ENCODE assay signal across 1 cellular context in genomic region chr12:69348162-69348938, GRCh38.
TF ChIP-seq lines count a peak whose summit lies in the region.

Gene LYZ, plus strand, starts transcription at chr12:69348381. Its CDS starts 28 bp downstream, at chr12:69348409.

TF ChIP-seq in HepG2, 621 proteins besides CTCF, POLR2A, EP300 and RAD21 (continued from another document and continues in another):
- TF ChIP-seq HMGXB3 (CRISPR knock-in tag; IDR thresholded peaks at IDR 0.05; ENCODE audit: borderline replicate concordance) = peak; percentile 64; the same call in 1 of the 2 replicates
- no peak for TF ChIP-seq ZNF280B (CRISPR knock-in tag; IDR thresholded peaks at IDR 0.05; ENCODE audit: borderline replicate concordance)
- TF ChIP-seq ZSCAN31 (CRISPR knock-in tag; IDR thresholded peaks at IDR 0.05; ENCODE audit: low read depth) = peak; percentile 83
- TF ChIP-seq PRMT3 (CRISPR knock-in tag; IDR thresholded peaks at IDR 0.05; ENCODE audit: borderline replicate concordance, low read depth) = peak; percentile 73; the same call in 1 of the 2 replicates
- peak; percentile 86; the same call in 1 of the 2 replicates for TF ChIP-seq ZNF230 (CRISPR knock-in tag; IDR thresholded peaks at IDR 0.05)
- TF ChIP-seq, protein P1, sequence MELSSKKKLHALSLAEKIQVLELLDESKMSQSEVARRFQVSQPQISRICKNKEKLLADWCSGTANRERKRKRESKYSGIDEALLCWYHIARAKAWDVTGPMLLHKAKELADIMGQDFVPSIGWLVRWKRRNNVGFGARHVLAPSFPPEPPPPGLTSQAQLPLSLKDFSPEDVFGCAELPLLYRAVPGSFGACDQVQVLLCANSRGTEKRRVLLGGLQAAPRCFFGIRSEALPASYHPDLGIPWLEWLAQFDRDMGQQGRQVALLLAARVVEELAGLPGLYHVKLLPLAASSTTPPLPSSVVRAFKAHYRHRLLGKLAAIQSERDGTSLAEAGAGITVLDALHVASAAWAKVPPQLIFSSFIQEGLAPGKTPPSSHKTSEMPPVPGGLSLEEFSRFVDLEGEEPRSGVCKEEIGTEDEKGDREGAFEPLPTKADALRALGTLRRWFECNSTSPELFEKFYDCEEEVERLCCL (CRISPR knock-in tag; IDR thresholded peaks at IDR 0.05; ENCODE audit: borderline replicate concordance) = no peak
- no peak for TF ChIP-seq ZBTB2 (CRISPR knock-in tag; IDR thresholded peaks at IDR 0.05; ENCODE audit: low read depth)
- TF ChIP-seq, protein P2, sequence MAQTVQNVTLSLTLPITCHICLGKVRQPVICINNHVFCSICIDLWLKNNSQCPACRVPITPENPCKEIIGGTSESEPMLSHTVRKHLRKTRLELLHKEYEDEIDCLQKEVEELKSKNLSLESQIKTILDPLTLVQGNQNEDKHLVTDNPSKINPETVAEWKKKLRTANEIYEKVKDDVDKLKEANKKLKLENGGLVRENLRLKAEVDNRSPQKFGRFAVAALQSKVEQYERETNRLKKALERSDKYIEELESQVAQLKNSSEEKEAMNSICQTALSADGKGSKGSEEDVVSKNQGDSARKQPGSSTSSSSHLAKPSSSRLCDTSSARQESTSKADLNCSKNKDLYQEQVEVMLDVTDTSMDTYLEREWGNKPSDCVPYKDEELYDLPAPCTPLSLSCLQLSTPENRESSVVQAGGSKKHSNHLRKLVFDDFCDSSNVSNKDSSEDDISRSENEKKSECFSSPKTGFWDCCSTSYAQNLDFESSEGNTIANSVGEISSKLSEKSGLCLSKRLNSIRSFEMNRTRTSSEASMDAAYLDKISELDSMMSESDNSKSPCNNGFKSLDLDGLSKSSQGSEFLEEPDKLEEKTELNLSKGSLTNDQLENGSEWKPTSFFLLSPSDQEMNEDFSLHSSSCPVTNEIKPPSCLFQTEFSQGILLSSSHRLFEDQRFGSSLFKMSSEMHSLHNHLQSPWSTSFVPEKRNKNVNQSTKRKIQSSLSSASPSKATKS (CRISPR knock-in tag; IDR thresholded peaks at IDR 0.05) = no peak
- no peak for TF ChIP-seq HHEX (CRISPR knock-in tag; IDR thresholded peaks at IDR 0.05)
- peak; percentile 78; the same call in 1 of the 2 replicates for TF ChIP-seq PRDM15 (CRISPR knock-in tag; IDR thresholded peaks at IDR 0.05)
- no peak for TF ChIP-seq ATAD3A (CRISPR knock-in tag; IDR thresholded peaks at IDR 0.05)
- TF ChIP-seq, protein P3, sequence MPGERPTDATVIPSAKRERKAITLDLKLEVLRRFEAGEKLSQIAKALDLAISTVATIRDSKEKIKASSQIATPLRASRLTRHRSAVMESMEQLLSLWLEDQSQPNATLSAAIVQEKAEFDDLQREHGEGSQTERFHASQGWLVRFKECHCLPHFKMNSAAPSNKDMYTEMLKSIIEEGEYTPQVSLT (CRISPR knock-in tag; IDR thresholded peaks at IDR 0.05; ENCODE audit: borderline replicate concordance, low read depth) = no peak
- TF ChIP-seq, protein P4, sequence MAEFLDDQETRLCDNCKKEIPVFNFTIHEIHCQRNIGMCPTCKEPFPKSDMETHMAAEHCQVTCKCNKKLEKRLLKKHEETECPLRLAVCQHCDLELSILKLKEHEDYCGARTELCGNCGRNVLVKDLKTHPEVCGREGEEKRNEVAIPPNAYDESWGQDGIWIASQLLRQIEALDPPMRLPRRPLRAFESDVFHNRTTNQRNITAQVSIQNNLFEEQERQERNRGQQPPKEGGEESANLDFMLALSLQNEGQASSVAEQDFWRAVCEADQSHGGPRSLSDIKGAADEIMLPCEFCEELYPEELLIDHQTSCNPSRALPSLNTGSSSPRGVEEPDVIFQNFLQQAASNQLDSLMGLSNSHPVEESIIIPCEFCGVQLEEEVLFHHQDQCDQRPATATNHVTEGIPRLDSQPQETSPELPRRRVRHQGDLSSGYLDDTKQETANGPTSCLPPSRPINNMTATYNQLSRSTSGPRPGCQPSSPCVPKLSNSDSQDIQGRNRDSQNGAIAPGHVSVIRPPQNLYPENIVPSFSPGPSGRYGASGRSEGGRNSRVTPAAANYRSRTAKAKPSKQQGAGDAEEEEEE (CRISPR knock-in tag; IDR thresholded peaks at IDR 0.05; ENCODE audit: borderline replicate concordance) = no peak
- 0 out of 2 replicates have a peak, but pooled peaks have one; percentile 22 for TF ChIP-seq TBX3 (IDR thresholded peaks at IDR 0.05; ENCODE audit: borderline replicate concordance)
- peak; percentile 44; the same call in 1 of the 2 replicates for TF ChIP-seq NR2C2 (CRISPR knock-in tag; IDR thresholded peaks at IDR 0.05; ENCODE audit: borderline replicate concordance)
- TF ChIP-seq SMAD9 (CRISPR knock-in tag; IDR thresholded peaks at IDR 0.05) = no peak
- TF ChIP-seq, protein P5, sequence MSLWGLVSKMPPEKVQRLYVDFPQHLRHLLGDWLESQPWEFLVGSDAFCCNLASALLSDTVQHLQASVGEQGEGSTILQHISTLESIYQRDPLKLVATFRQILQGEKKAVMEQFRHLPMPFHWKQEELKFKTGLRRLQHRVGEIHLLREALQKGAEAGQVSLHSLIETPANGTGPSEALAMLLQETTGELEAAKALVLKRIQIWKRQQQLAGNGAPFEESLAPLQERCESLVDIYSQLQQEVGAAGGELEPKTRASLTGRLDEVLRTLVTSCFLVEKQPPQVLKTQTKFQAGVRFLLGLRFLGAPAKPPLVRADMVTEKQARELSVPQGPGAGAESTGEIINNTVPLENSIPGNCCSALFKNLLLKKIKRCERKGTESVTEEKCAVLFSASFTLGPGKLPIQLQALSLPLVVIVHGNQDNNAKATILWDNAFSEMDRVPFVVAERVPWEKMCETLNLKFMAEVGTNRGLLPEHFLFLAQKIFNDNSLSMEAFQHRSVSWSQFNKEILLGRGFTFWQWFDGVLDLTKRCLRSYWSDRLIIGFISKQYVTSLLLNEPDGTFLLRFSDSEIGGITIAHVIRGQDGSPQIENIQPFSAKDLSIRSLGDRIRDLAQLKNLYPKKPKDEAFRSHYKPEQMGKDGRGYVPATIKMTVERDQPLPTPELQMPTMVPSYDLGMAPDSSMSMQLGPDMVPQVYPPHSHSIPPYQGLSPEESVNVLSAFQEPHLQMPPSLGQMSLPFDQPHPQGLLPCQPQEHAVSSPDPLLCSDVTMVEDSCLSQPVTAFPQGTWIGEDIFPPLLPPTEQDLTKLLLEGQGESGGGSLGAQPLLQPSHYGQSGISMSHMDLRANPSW (CRISPR knock-in tag; IDR thresholded peaks at IDR 0.05; ENCODE audit: borderline replicate concordance) = no peak
- peak; percentile 84; the same call in 1 of the 2 replicates for TF ChIP-seq MLLT10 (CRISPR knock-in tag; IDR thresholded peaks at IDR 0.05)
- TF ChIP-seq GFI1 (CRISPR knock-in tag; IDR thresholded peaks at IDR 0.05; ENCODE audit: borderline replicate concordance) = peak; percentile 80
- no peak for TF ChIP-seq IRX3 (CRISPR knock-in tag; IDR thresholded peaks at IDR 0.05; ENCODE audit: borderline replicate concordance, low read depth)
- TF ChIP-seq ZNF710 (CRISPR knock-in tag; IDR thresholded peaks at IDR 0.05; ENCODE audit: borderline replicate concordance) = peak; percentile 88; the same call in 1 of the 2 replicates
- TF ChIP-seq ZNF619 (CRISPR knock-in tag; IDR thresholded peaks at IDR 0.05) = 0 out of 2 replicates have a peak, but pooled peaks have one; percentile 47
- peak; percentile 68 for TF ChIP-seq MBD4 (IDR thresholded peaks at IDR 0.05; ENCODE audit: borderline replicate concordance, low read length)
- TF ChIP-seq MIER2 (CRISPR knock-in tag; IDR thresholded peaks at IDR 0.05) = peak; percentile 73; the same call in 1 of the 2 replicates
- TF ChIP-seq DDIT3 (CRISPR knock-in tag; IDR thresholded peaks at IDR 0.05) = 0 out of 2 replicates have a peak, but pooled peaks have one; percentile 62
- TF ChIP-seq THRA (CRISPR knock-in tag; IDR thresholded peaks at IDR 0.05; ENCODE audit: borderline replicate concordance) = peak; percentile 94
